In the genomic region with DNA sequence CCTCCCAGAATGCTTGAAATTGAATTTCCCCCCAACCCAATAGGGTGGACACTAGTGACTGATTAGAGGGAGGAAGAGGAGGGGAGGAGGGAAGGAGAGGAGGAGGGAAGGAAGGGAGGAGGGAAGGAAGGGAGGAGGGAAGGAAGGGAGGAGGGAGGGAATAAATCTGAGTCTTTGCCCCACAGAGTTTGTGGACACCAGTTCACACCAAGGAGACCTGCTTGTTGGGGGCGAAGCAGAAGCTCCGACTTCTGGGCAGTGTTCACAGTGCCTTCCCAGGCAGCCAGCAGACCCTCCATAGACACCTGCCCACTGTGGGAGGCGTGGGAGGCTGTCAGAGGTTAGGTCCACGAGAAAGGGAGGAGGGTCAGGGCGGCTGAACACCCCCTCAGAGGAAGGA, we compare ENCODE assay signal across 2 cellular contexts.
TF ChIP-seq lines count a peak whose summit lies in the region.

No MANE protein-coding gene starts in this region.

TF ChIP-seq in HEK293, 187 proteins besides CTCF, POLR2A, EP300 and RAD21:
- TF ChIP-seq ZNF473 (tag by site-specific recombination; IDR thresholded peaks at IDR 0.05) (no peak), ZNF366 (tag by site-specific recombination; conservative IDR thresholded peaks at IDR 0.05) (0 out of 2 replicates have a peak, but pooled peaks have one; percentile 26)
- TF ChIP-seq, protein P1, sequence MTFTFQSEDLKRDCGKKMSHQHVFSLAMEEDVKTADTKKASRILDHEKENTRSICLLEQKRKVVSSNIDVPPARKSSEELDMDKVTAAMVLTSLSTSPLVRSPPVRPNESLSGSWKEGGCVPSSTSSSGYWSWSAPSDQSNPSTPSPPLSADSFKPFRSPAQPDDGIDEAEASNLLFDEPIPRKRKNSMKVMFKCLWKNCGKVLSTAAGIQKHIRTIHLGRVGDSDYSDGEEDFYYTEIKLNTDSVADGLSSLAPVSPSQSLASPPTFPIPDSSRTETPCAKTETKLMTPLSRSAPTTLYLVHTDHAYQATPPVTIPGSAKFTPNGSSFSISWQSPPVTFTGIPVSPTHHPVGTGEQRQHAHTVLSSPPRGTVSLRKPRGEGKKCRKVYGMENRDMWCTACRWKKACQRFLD (tag by site-specific recombination; IDR thresholded peaks at IDR 0.05) = no peak

TF ChIP-seq in K562, 482 proteins besides CTCF, POLR2A, EP300 and RAD21:
- TF ChIP-seq ZNF263 (CRISPR knock-in tag; IDR thresholded peaks at IDR 0.05; ENCODE audit: borderline replicate concordance) (peak; percentile 95), ZC3H11A (IDR thresholded peaks at IDR 0.05; ENCODE audit: low read depth, low read length) (no peak), ZNF699 (CRISPR knock-in tag; IDR thresholded peaks at IDR 0.05; ENCODE audit: insufficient replicate concordance) (no peak), ZKSCAN8 (CRISPR knock-in tag; IDR thresholded peaks at IDR 0.05) (no peak)
